ENCODE assay signal across 8 cellular contexts in the genomic region with DNA sequence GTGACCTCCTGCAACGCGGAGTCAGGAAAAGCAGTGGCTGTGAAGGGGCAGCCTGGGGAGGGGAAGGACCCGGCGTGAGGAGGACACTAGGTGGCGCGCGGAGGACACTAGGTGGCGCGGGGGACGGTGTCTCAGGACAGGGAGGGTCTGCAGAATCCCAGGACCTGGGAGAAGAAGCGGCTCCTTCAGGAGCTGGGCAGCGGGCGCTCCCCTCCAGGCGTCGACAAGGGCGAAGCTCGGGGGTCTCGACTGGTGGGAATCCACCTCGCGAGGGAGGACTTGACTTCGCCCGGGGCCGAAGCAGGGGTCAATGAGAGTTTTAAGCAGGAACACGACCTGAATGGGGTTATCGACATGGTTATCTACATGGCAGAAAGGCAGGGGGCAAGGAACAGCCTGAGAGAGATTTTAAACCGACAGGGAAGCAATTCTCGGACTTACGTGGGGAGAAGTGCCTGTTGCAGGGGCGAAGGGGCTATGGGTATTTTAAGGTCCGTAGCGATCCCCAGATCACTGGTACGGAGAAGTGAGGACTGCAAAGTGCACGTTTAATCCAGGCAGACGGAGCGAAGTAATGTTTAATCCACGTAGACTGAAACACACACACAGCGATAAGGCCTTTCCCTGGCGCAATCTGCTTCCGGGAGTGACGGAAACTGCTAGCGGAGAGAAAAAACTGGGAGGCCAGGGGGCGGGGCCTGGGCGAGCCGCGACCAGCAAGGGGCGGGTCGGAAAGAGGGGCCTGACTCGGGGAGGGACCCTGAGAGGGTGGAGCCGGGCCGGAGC. TPM values are rescaled to one million over a fixed set of nuclear protein-coding genes. Genes with fewer than 3 reads are reported as not detected.
DNase-seq lines count a peak whose midpoint lies in the region; ATAC-seq and TF ChIP-seq lines count a peak whose summit lies in the region.

A gene (minus strand): TSS at position 648 of the 786 bp plus-strand sequence. CDS start 9,426 bp downstream, outside the sequence.

- H3K36me3 ChIP-seq in BE2C = no peaks in the 10 kb centered on the region

- peaks cover 2% of the 10 kb centered on the region; the same call in 1 of the 2 replicates for H3K9me3 ChIP-seq in BE2C

- peak; percentile 80 for TF ChIP-seq CTCF in BE2C (IDR thresholded peaks at IDR 0.05; ENCODE audit: low read depth, low read length)
- TF ChIP-seq CTCF in choroid plexus epithelial cell (conservative IDR thresholded peaks at IDR 0.05; ENCODE audit: low read depth, low read length) = peak; percentile 74

- DNase-seq in BE2C (peak; percentile 98), NCI-H510A (lab: John Stamatoyannopoulos, UW) (peak; percentile 79), choroid plexus epithelial cell (ENCODE audit: low read depth) (peak; percentile 96), kidney tubule cell (ENCODE audit: low spot score) (peak; percentile 95)
- peak; percentile 97 to 98 for DNase-seq in activated CD4-positive, alpha-beta T cell treated with anti-CD3 and anti-CD28 coated beads for 4 hours
- DNase-seq in stimulated activated CD4-positive, alpha-beta T cell treated with anti-CD3 and anti-CD28 coated beads, Interleukin-1b, Interleukin-23, amount 100 ng/mL, for 1 hour (ENCODE audit: low read depth in 2 of 2) = peak; percentile 94 to 96

- H3K4me3 ChIP-seq in BE2C (ENCODE audit: low read depth, low read length) = peak within 1 kb of the TSS; percentile 95
- peak within 1 kb of the TSS; percentile 86 for H3K4me3 ChIP-seq in choroid plexus epithelial cell (ENCODE audit: low read depth, low read length)

- ATAC-seq in GM19043 (IDR thresholded peaks at IDR 0.05; ENCODE audit: low read depth, unreplicated experiment) = peak; percentile 93
- peak; percentile 87 for ATAC-seq in HG03439 (IDR thresholded peaks at IDR 0.05; ENCODE audit: unreplicated experiment)

- H3K27me3 ChIP-seq in BE2C = no peaks in the 10 kb centered on the region

- H3K4me1 ChIP-seq in BE2C = no peaks in the 10 kb centered on the region

RNA-seq across cellular contexts. Expression of the gene that starts here (rescaled TPM):
- 6.9 TPM for polyA plus RNA-seq in BE2C (2012; ENCODE audit: insufficient read depth, insufficient read length, low read depth)

Comparison
In these comparisons a context has a peak if more than half of its experiments do, and no peak if none do; other contexts are left out.
1. Peak in every context shown above with its lines: DNase-seq, ATAC-seq and H3K4me3 ChIP-seq.